13 cellular contexts compared by ENCODE assay signal in genomic region chr6:87905101-87905517, GRCh38.
DNase-seq lines count a peak whose midpoint lies in the region; ATAC-seq and TF ChIP-seq lines count a peak whose summit lies in the region.
"Had no signal": no experiment of that assay in that cellular context is flagged by ENCODE, and none has a peak within 500 bp of the region (broad histone marks: within the 10 kb centered on the region; RNA-seq: fewer than 3 reads in every experiment).

No MANE protein-coding gene starts in this region.

- H3K4me2 ChIP-seq in DOHH2 (ENCODE audit: low read length): peak overlapping the region; percentile 68

- no peaks in the 10 kb centered on the region for H3K9me3 ChIP-seq in DOHH2 (ENCODE audit: control insufficient read depth, insufficient read depth, low read length)

- ATAC-seq in GM19328 (IDR thresholded peaks at IDR 0.05; ENCODE audit: unreplicated experiment) (peak; percentile 77), HG02840 (IDR thresholded peaks at IDR 0.05; ENCODE audit: low FRiP score, unreplicated experiment) (peak; percentile 86), HG03571 (IDR thresholded peaks at IDR 0.05; ENCODE audit: unreplicated experiment) (peak; percentile 81), natural killer cell (no peak)

- TF ChIP-seq CTCF in DOHH2 (IDR thresholded peaks at IDR 0.05; ENCODE audit: low read depth, low read length, poor library complexity, severe bottlenecking) (no peak), natural killer cell (IDR thresholded peaks at IDR 0.05) (no peak)

- H3K4me3 ChIP-seq in DOHH2 (ENCODE audit: low read length): peak overlapping the region; percentile 51

- H4K20me1 ChIP-seq in DOHH2 (ENCODE audit: control insufficient read depth, insufficient read depth, low read depth, low read length): no peaks in the 10 kb centered on the region

- H3K36me3 Mint-ChIP-seq in natural killer cell: no peaks in the 10 kb centered on the region
- H3K36me3 Mint-ChIP-seq: naive B cell had no signal

- H3K9me2 ChIP-seq in DOHH2 (replicated peaks; ENCODE audit: control insufficient read depth, low read length): no peaks in the 10 kb centered on the region

- intact Hi-C loops in natural killer cell (cut with micrococcal nuclease): no loop called here

- H3K79me2 ChIP-seq in DOHH2 (ENCODE audit: control insufficient read depth, low read length): peaks cover 17% of the 10 kb centered on the region

- H3K9me3 Mint-ChIP-seq in natural killer cell: no peaks in the 10 kb centered on the region

- peaks cover 28 to 31% of the 10 kb centered on the region in 2 donors for H3K4me1 Mint-ChIP-seq in natural killer cell

- no peaks in the 10 kb centered on the region for H3K27me3 ChIP-seq in DOHH2 (ENCODE audit: control insufficient read depth, low read length)

- no peak for DNase-seq in activated CD4-positive, CD25-positive, alpha-beta regulatory T cell (lab: John Stamatoyannopoulos, UW)
- DNase-seq in natural killer cell (no peak), AG20443 (ENCODE audit: low spot score) (no peak), substantia nigra (lab: John Stamatoyannopoulos, UW) (no peak)
- DNase-seq: ACHN; activated effector memory CD4-positive, alpha-beta T cell treated with Interleukin-2 at 50 U/mL for 16 hours; GF-D8; naive B cell; stimulated activated CD4-positive, alpha-beta T cell treated with anti-CD3 and anti-CD28 coated beads, Interleukin-2, amount 100 ng/mL, for 48 hours had no signal

- H3F3A ChIP-seq in DOHH2 (ENCODE audit: control insufficient read depth, insufficient read depth): peaks cover 30% of the 10 kb centered on the region

- H3K4me1 ChIP-seq in DOHH2 (ENCODE audit: control insufficient read depth, low read length): peaks cover 99% of the 10 kb centered on the region

- H3K27me3 Mint-ChIP-seq in natural killer cell (ENCODE audit: low read depth in 2 of 2): peaks cover 19 to 61% of the 10 kb centered on the region in 2 donors
- H3K27me3 Mint-ChIP-seq: naive B cell had no signal

- H3K27ac Mint-ChIP-seq in natural killer cell: no peak overlapping the region

- H3K4me3 Mint-ChIP-seq in natural killer cell: no peak overlapping the region

- H3K27ac ChIP-seq in DOHH2 (ENCODE audit: low read depth, low read length) (peak overlapping the region; percentile 96), substantia nigra (ENCODE audit: low read depth, low read length, poor library complexity, severe bottlenecking) (no peak overlapping the region)

- H3K36me3 ChIP-seq in DOHH2 (ENCODE audit: control insufficient read depth, low read length): peaks cover 16% of the 10 kb centered on the region

Comparison
In these comparisons a context has a peak if more than half of its experiments do, and no peak if none do; other contexts are left out.
1. ATAC-seq: peak in GM19328 (single experiment), HG02840 (single experiment) and HG03571 (single experiment); none in natural killer cell (0 of 3).